In the genomic region with DNA sequence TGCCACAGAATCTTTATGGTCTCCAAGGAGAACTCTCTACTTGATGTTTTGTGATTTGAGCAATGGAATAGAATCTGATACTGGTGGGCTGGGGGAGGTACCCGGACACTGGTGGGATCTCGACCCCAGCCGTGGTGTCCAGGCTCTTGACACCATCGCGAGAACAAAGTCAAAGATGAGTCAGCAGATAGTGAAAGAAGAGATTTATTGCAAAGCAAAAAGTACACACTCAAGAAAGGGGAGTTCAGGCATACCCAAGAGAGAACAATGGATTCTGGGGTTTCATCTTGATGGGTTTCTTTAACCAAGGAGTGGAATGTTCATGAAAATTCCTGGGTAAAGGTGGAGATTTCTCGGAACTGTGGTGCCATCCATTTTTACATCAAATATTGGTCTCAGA, we compare ENCODE assay signal across 10 cellular contexts. TPM values are rescaled to one million over a fixed set of nuclear protein-coding genes. Genes with fewer than 3 reads are reported as not detected.
A peak's percentile ranks its signal among the peaks of the same experiment; 100 is the strongest.
DNase-seq lines count a peak whose midpoint lies in the region; ATAC-seq and TF ChIP-seq lines count a peak whose summit lies in the region.
"Not testable (repeated sequence)": the region's sequence is repeated elsewhere in the genome, so short reads cannot be mapped to it uniquely, and the experiment has no call there.
"Had no signal": no experiment of that assay in that cellular context is flagged by ENCODE, and none has a peak within 500 bp of the region (broad histone marks: within the 10 kb centered on the region; RNA-seq: fewer than 3 reads in every experiment).

No MANE protein-coding gene starts in this region.

- peaks cover 10% of the 10 kb centered on the region for H3K4me1 ChIP-seq in GM23338 (ENCODE audit: insufficient read depth)

- H3K9me3 ChIP-seq in T-helper 17 cell (ENCODE audit: control insufficient read depth, low read length, poor library complexity, severe bottlenecking), result not testable (repeated sequence)

- peak overlapping the region; percentile 71; the same call in 1 of the 3 replicates for H3K4me3 Mint-ChIP-seq in GM23338
- H3K4me3 Mint-ChIP-seq in T-helper 17 cell; activated naive CD8-positive, alpha-beta T cell treated with anti-CD3 and anti-CD28 coated beads for 36 hours: not testable (repeated sequence)
- peak overlapping the region; percentile 35 for H3K4me3 Mint-ChIP-seq in activated T-cell treated with anti-CD3 and anti-CD28 coated beads, Interleukin-2, amount 50 U/mL, for 24 hours
- peak overlapping the region in 1 of 2 donors; percentile 26 for H3K4me3 Mint-ChIP-seq in effector memory CD8-positive, alpha-beta T cell
- H3K4me3 Mint-ChIP-seq in naive thymus-derived CD8-positive, alpha-beta T cell, result peak overlapping the region in 6 of 10 donors; percentile 2 to 89 (median 64)
- H3K4me3 Mint-ChIP-seq in stimulated activated effector memory CD8-positive, alpha-beta T cell treated with anti-CD3 and anti-CD28 coated beads, Interleukin-12 subunit alpha, Interleukin-12 subunit beta, amount 100 ng/mL, for 72 hours, result peak overlapping the region; percentile 68

- peak overlapping the region; percentile 27; the same call in 1 of the 2 replicates for H3K27ac ChIP-seq in C4-2B
- not testable (repeated sequence) for H3K27ac ChIP-seq in GM23338 (ENCODE audit: low read depth)

- H3K4me1 Mint-ChIP-seq in GM23338 (peaks cover 23% of the 10 kb centered on the region), T-helper 17 cell (peaks cover 38% of the 10 kb centered on the region)
- H3K4me1 Mint-ChIP-seq in activated T-cell treated with anti-CD3 and anti-CD28 coated beads, Interleukin-2, amount 50 U/mL, for 24 hours (ENCODE audit: low read depth), result peaks cover 46% of the 10 kb centered on the region
- H3K4me1 Mint-ChIP-seq in activated naive CD8-positive, alpha-beta T cell treated with anti-CD3 and anti-CD28 coated beads for 36 hours, result peaks cover 28% of the 10 kb centered on the region
- peaks cover 15 to 26% of the 10 kb centered on the region in 2 donors for H3K4me1 Mint-ChIP-seq in effector memory CD8-positive, alpha-beta T cell (ENCODE audit: low read depth in 2 of 2)
- peaks cover 17 to 51% (median 42%) of the 10 kb centered on the region in 4 donors for H3K4me1 Mint-ChIP-seq in naive thymus-derived CD8-positive, alpha-beta T cell
- peaks cover 48% of the 10 kb centered on the region for H3K4me1 Mint-ChIP-seq in stimulated activated effector memory CD8-positive, alpha-beta T cell treated with anti-CD3 and anti-CD28 coated beads, Interleukin-12 subunit alpha, Interleukin-12 subunit beta, amount 100 ng/mL, for 72 hours

- POLR2A ChIA-PET in naive thymus-derived CD8-positive, alpha-beta T cell (lab: Charles Lee), result not testable (repeated sequence)

- not testable (repeated sequence) for H4K20me1 ChIP-seq in GM23338 (replicated peaks; ENCODE audit: insufficient read depth)

- H2AFZ ChIP-seq in GM23338, result not testable (repeated sequence)

- DNase-seq in GM23338 (ENCODE audit: low spot score); T-helper 17 cell; activated T-cell treated with anti-CD3 and anti-CD28 coated beads, Interleukin-2, amount 50 U/mL, for 24 hours; activated naive CD8-positive, alpha-beta T cell treated with anti-CD3 and anti-CD28 coated beads for 36 hours; effector memory CD8-positive, alpha-beta T cell; naive thymus-derived CD8-positive, alpha-beta T cell; stimulated activated effector memory CD8-positive, alpha-beta T cell treated with anti-CD3 and anti-CD28 coated beads, Interleukin-12 subunit alpha, Interleukin-12 subunit beta, amount 100 ng/mL, for 72 hours (ENCODE audit: low spot score in 2 of 2): not testable (repeated sequence)

- H3K27ac Mint-ChIP-seq in GM23338; activated T-cell treated with anti-CD3 and anti-CD28 coated beads, Interleukin-2, amount 50 U/mL, for 24 hours: not testable (repeated sequence)
- peak overlapping the region; percentile 98 for H3K27ac Mint-ChIP-seq in T-helper 17 cell
- H3K27ac Mint-ChIP-seq in activated naive CD8-positive, alpha-beta T cell treated with anti-CD3 and anti-CD28 coated beads for 36 hours, result peak overlapping the region; percentile 13
- H3K27ac Mint-ChIP-seq in effector memory CD8-positive, alpha-beta T cell, result peak overlapping the region; percentile 75 to 99
- peak overlapping the region in 9 of 10 donors; percentile 22 to 100 (median 100) for H3K27ac Mint-ChIP-seq in naive thymus-derived CD8-positive, alpha-beta T cell
- H3K27ac Mint-ChIP-seq in stimulated activated effector memory CD8-positive, alpha-beta T cell treated with anti-CD3 and anti-CD28 coated beads, Interleukin-12 subunit alpha, Interleukin-12 subunit beta, amount 100 ng/mL, for 72 hours, result peak overlapping the region; percentile 100

- TF ChIP-seq CTCF in C4-2B (conservative IDR thresholded peaks at IDR 0.05); GM23338 (conservative IDR thresholded peaks at IDR 0.05; ENCODE audit: low read depth in 2 of 2): not testable (repeated sequence)

- not testable (repeated sequence) for ATAC-seq in GM23338; T-helper 17 cell; effector memory CD8-positive, alpha-beta T cell (replicated peaks); naive thymus-derived CD8-positive, alpha-beta T cell; stimulated activated effector memory CD8-positive, alpha-beta T cell treated with anti-CD3 and anti-CD28 coated beads, Interleukin-12 subunit alpha, Interleukin-12 subunit beta, amount 100 ng/mL, for 72 hours

- H3K27me3 ChIP-seq in GM23338 (ENCODE audit: insufficient read depth), result not testable (repeated sequence)

- not testable (repeated sequence) for H3K79me2 ChIP-seq in GM23338 (replicated peaks; ENCODE audit: insufficient read depth)

- H3K27me3 Mint-ChIP-seq in GM23338 (ENCODE audit: insufficient read depth, low read depth, poor library complexity) (peaks cover 18% of the 10 kb centered on the region), T-helper 17 cell (peaks cover 12% of the 10 kb centered on the region)
- not testable (repeated sequence) for H3K27me3 Mint-ChIP-seq in activated T-cell treated with anti-CD3 and anti-CD28 coated beads, Interleukin-2, amount 50 U/mL, for 24 hours; naive thymus-derived CD8-positive, alpha-beta T cell
- H3K27me3 Mint-ChIP-seq in activated naive CD8-positive, alpha-beta T cell treated with anti-CD3 and anti-CD28 coated beads for 36 hours, result peaks cover 10% of the 10 kb centered on the region
- peaks cover 0 to 29% of the 10 kb centered on the region in 2 donors for H3K27me3 Mint-ChIP-seq in effector memory CD8-positive, alpha-beta T cell

- not testable (repeated sequence) for H3K9me2 ChIP-seq in GM23338 (ENCODE audit: insufficient read depth)

- not testable (repeated sequence) for H3K4me2 ChIP-seq in GM23338

- H3K9me3 Mint-ChIP-seq in GM23338; activated T-cell treated with anti-CD3 and anti-CD28 coated beads, Interleukin-2, amount 50 U/mL, for 24 hours; activated naive CD8-positive, alpha-beta T cell treated with anti-CD3 and anti-CD28 coated beads for 36 hours; effector memory CD8-positive, alpha-beta T cell; naive thymus-derived CD8-positive, alpha-beta T cell; stimulated activated effector memory CD8-positive, alpha-beta T cell treated with anti-CD3 and anti-CD28 coated beads, Interleukin-12 subunit alpha, Interleukin-12 subunit beta, amount 100 ng/mL, for 72 hours: not testable (repeated sequence)

- not testable (repeated sequence) for H3K36me3 ChIP-seq in GM23338 (ENCODE audit: insufficient read depth)

- not testable (repeated sequence) for H3K4me3 ChIP-seq in GM23338

- peaks cover 25% of the 10 kb centered on the region for H3F3A ChIP-seq in GM23338 (replicated peaks; ENCODE audit: low read depth)

- H3K36me3 Mint-ChIP-seq in GM23338 (ENCODE audit: low read depth); T-helper 17 cell (ENCODE audit: low read depth); activated T-cell treated with anti-CD3 and anti-CD28 coated beads, Interleukin-2, amount 50 U/mL, for 24 hours (ENCODE audit: low read depth); activated naive CD8-positive, alpha-beta T cell treated with anti-CD3 and anti-CD28 coated beads for 36 hours; naive thymus-derived CD8-positive, alpha-beta T cell: not testable (repeated sequence)
- H3K36me3 Mint-ChIP-seq in effector memory CD8-positive, alpha-beta T cell (ENCODE audit: insufficient read depth), result peaks cover 47% of the 10 kb centered on the region
- H3K36me3 Mint-ChIP-seq in stimulated activated effector memory CD8-positive, alpha-beta T cell treated with anti-CD3 and anti-CD28 coated beads, Interleukin-12 subunit alpha, Interleukin-12 subunit beta, amount 100 ng/mL, for 72 hours, result peaks cover 39% of the 10 kb centered on the region

RNA-seq across cellular contexts. Expression of a gene that starts 1.4 kb away (rescaled TPM):
- total RNA-seq in GM23338 (2014; rRNA removed; shearing (Covaris generic)), result under 0.01 TPM in 1 of 2 replicates, not detected in the other
- polyA plus RNA-seq in GM23338 (2016; fragmentation: Nextera tagmentation; extraction: Ambion mirVana), result not detected in 2 replicates
- total RNA-seq in T-helper 17 cell, result 1,000 to 10,000 TPM; 3,182 to 3,922 TPM
- total RNA-seq in activated naive CD8-positive, alpha-beta T cell treated with anti-CD3 and anti-CD28 coated beads for 36 hours, result 100 to 1,000 TPM; 874 to 961 TPM
- total RNA-seq in naive thymus-derived CD8-positive, alpha-beta T cell, result 1,000 to 10,000 TPM; 3,449 to 3,916 TPM
- 10 to 100 TPM in 1 of 3 donors, not detected in 2; 22.6 TPM for polyA plus RNA-seq in naive thymus-derived CD8-positive, alpha-beta T cell
- total RNA-seq: H4 had no signal
- polyA plus RNA-seq: BJ had no signal

RNA-seq across cellular contexts. Expression of a gene that starts 27.4 kb away (rescaled TPM):
- 74.6 and 106 TPM in 2 replicates for total RNA-seq in GM23338 (2014; rRNA removed; shearing (Covaris generic))
- polyA plus RNA-seq in GM23338 (2016; fragmentation: Nextera tagmentation; extraction: Ambion mirVana), result 13.0 and 15.1 TPM in 2 replicates
- 10 to 100 TPM; 52.4 to 55.9 TPM for total RNA-seq in T-helper 17 cell
- total RNA-seq in activated naive CD8-positive, alpha-beta T cell treated with anti-CD3 and anti-CD28 coated beads for 36 hours, result 10 to 100 TPM; 24.7 to 26.3 TPM
- total RNA-seq in naive thymus-derived CD8-positive, alpha-beta T cell, result 100 to 1,000 TPM; 117 to 124 TPM
- 1 to 10 TPM; 1.2 to 5.4 (median 1.3) TPM for polyA plus RNA-seq in naive thymus-derived CD8-positive, alpha-beta T cell

Comparison
In these comparisons a context has a peak if more than half of its experiments do, and no peak if none do; other contexts are left out.
1. RNA of a gene that starts 1.4 kb away (total RNA-seq): 3,182 to 3,922 TPM in T-helper 17 cell, 3,449 to 3,916 TPM in naive thymus-derived CD8-positive, alpha-beta T cell and 874 to 961 TPM in activated naive CD8-positive, alpha-beta T cell treated with anti-CD3 and anti-CD28 coated beads for 36 hours; under 0.01 TPM in GM23338; every median in the first group is over 100 times any median in the second.